8 cellular contexts compared by ENCODE assay signal in genomic region chr2:126971481-126972271, GRCh38.
A peak's percentile ranks its signal among the peaks of the same experiment; 100 is the strongest.
DNase-seq lines count a peak whose midpoint lies in the region; ATAC-seq and TF ChIP-seq lines count a peak whose summit lies in the region.

No MANE protein-coding gene starts in this region.

- peaks cover 25% of the 10 kb centered on the region for H3K4me1 ChIP-seq in HUES6 (ENCODE audit: control insufficient read depth, insufficient read depth, low read length)

- no peaks in the 10 kb centered on the region for H3K36me3 ChIP-seq in HUES6 (ENCODE audit: control insufficient read depth, insufficient read depth, low read length)

- peak overlapping the region; percentile 36 for H3K9ac ChIP-seq in HUES6 (ENCODE audit: low read length)

- peak; percentile 90 for TF ChIP-seq CTCF in fibroblast of villous mesenchyme (IDR thresholded peaks at IDR 0.05; ENCODE audit: insufficient read depth, low read depth, low read length)

- peak; percentile 95 for ATAC-seq in GM21423 (IDR thresholded peaks at IDR 0.05; ENCODE audit: unreplicated experiment)

- H3K27me3 ChIP-seq in HUES6 (ENCODE audit: control insufficient read depth, insufficient read depth, low read length) = peaks cover 18% of the 10 kb centered on the region

- H3K27ac ChIP-seq in HUES6 (ENCODE audit: low read depth, low read length) (no peak overlapping the region), substantia nigra (ENCODE audit: low read depth, low read length, poor library complexity, severe bottlenecking) (peak overlapping the region; percentile 55)

- H3K9me3 ChIP-seq in HUES6 (ENCODE audit: control insufficient read depth, insufficient read depth, low read depth, low read length) = no peaks in the 10 kb centered on the region

- DNase-seq in DMS114 treated with DMSO at 0.1 percent for 48 hours (lab: John Stamatoyannopoulos, UW; ENCODE audit: unreplicated experiment) (peak; percentile 15), RPMI8226 (peak; percentile 70), fibroblast of villous mesenchyme (ENCODE audit: low read depth) (peak; percentile 61), occipital lobe (lab: John Stamatoyannopoulos, UW) (peak; percentile 69), substantia nigra (lab: John Stamatoyannopoulos, UW) (peak in 47 of 49 donors; percentile 14 to 84 (median 61))
- DNase-seq in activated effector memory CD4-positive, alpha-beta T cell treated with Interleukin-2 at 50 U/mL for 16 hours = peak; percentile 44

- H3K4me3 ChIP-seq in HUES6 (ENCODE audit: low read depth, low read length) (no peak overlapping the region), fibroblast of villous mesenchyme (ENCODE audit: low read depth, low read length) (peak overlapping the region; percentile 52)

Comparison
In these comparisons a context has a peak if more than half of its experiments do, and no peak if none do; other contexts are left out.
1. DNase-seq: peak in every context shown above with its lines; median percentile 70 in RPMI8226; 69 in occipital lobe; 61 in fibroblast of villous mesenchyme; 61 in substantia nigra; 44 in activated effector memory CD4-positive, alpha-beta T cell treated with Interleukin-2 at 50 U/mL for 16 hours; 15 in DMS114 treated with DMSO at 0.1 percent for 48 hours.